21 cellular contexts compared by ENCODE assay signal in the genomic region with DNA sequence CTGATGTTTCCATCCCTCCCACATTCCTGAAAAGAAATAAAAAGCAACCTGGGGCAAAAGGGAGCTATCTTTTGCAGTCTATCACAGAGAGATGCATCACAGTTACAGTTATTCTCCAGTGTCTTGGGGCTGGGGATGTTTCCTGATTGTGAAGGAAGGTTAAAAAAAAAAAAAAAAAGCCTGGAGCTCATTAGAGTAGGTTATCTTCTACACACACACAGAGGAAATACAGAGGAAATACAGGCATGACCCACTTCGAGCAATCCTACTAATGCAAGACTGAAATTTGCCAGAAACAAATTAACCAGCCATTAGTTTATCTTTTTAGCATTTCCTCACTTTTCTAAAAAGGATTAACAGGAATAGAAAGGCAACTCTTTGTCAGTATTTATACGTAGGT.
"Had no signal": no experiment of that assay in that cellular context is flagged by ENCODE, and none has a peak within 500 bp of the region (broad histone marks: within the 10 kb centered on the region; RNA-seq: fewer than 3 reads in every experiment).

No MANE protein-coding gene starts in this region.

- H3K27ac ChIP-seq: PC-9, Peyer's patch, SJSA1 had no signal

- H3K4me1 ChIP-seq: Peyer's patch, SJSA1 had no signal

- H3K36me3 ChIP-seq: MG63, Peyer's patch, SJSA1 had no signal

- H3K27me3 ChIP-seq: Peyer's patch, SJSA1 had no signal

- H3K4me2 ChIP-seq: PC-9 had no signal

- DNase-seq: IMR-90, Karpas-422, KG1, MG63, NCI-H1092 treated with DMSO at 0.1 percent for 48 hours, NCI-H1436, NCI-H187, NCI-H2029, NCI-H2081 treated with DMSO at 0.1 percent for 48 hours, NCI-H2171, NCI-H226, NCI-H510A, NCI-H524 treated with DMSO at 0.1 percent for 48 hours, NCI-H69, NCI-H774, PC-9, Peyer's patch, SHP77 treated with DMSO at 0.1 percent for 48 hours had no signal

- H2AFZ ChIP-seq: PC-9 had no signal

- H3K9me3 ChIP-seq: MG63, Peyer's patch, SJSA1 had no signal

- ATAC-seq: HepG2, Right ventricle myocardium inferior had no signal

- H3K4me3 ChIP-seq: MG63, PC-9, Peyer's patch, SJSA1 had no signal
